Comparison of ENCODE assay signal across 17 cellular contexts in genomic region chr22:24028533-24028932, GRCh38. TPM values are rescaled to one million over a fixed set of nuclear protein-coding genes. Genes with fewer than 3 reads are reported as not detected.
"Had no signal": no experiment of that assay in that cellular context is flagged by ENCODE, and none has a peak within 500 bp of the region (broad histone marks: within the 10 kb centered on the region; RNA-seq: fewer than 3 reads in every experiment).

No MANE protein-coding gene starts in this region.

- H3K27ac Mint-ChIP-seq: activated CD4-positive, alpha-beta T cell treated with anti-CD3 and anti-CD28 coated beads, Interleukin-2, amount 10 ng/mL, durations not matched to agents 7 days and 5 days; activated T-cell treated with anti-CD3 and anti-CD28 coated beads, Interleukin-2, amount 50 U/mL, for 24 hours; stimulated activated naive B cell treated with anti-CD40 and anti-IgM and Interleukin-4, amounts not matched to agents 10 μg/mL and 1 μg/mL and 100 μg/mL, for 72 hours; T-helper 1 cell treated with Interleukin-12 subunit alpha and Interleukin-12 subunit beta and Interleukin-4 antibody, amounts not matched to agents 30 μg/mL and 1 μg/mL, for 36 hours had no signal

- H3K27me3 Mint-ChIP-seq: activated CD4-positive, alpha-beta T cell treated with anti-CD3 and anti-CD28 coated beads, Interleukin-2, amount 10 ng/mL, durations not matched to agents 7 days and 5 days; activated T-cell treated with anti-CD3 and anti-CD28 coated beads, Interleukin-2, amount 50 U/mL, for 24 hours; central memory CD8-positive, alpha-beta T cell; effector memory CD8-positive, alpha-beta T cell; naive thymus-derived CD4-positive, alpha-beta T cell; stimulated activated naive B cell treated with anti-CD40 and anti-IgM and Interleukin-4, amounts not matched to agents 10 μg/mL and 1 μg/mL and 100 μg/mL, for 72 hours had no signal

- H3K9me3 Mint-ChIP-seq: central memory CD8-positive, alpha-beta T cell; effector memory CD8-positive, alpha-beta T cell; T-helper 1 cell treated with Interleukin-12 subunit alpha and Interleukin-12 subunit beta and Interleukin-4 antibody, amounts not matched to agents 30 μg/mL and 1 μg/mL, for 36 hours had no signal

- DNase-seq: activated CD4-positive, alpha-beta T cell treated with anti-CD3 and anti-CD28 coated beads, Interleukin-2, amount 10 ng/mL, durations not matched to agents 7 days and 5 days; activated gamma-delta T cell; activated T-cell treated with anti-CD3 and anti-CD28 coated beads, Interleukin-2, amount 50 U/mL, for 24 hours; cortex of kidney; effector memory CD8-positive, alpha-beta T cell; erythroblast; hippocampal formation; naive thymus-derived CD4-positive, alpha-beta T cell; right lobe of liver; stimulated activated naive B cell treated with anti-CD40 and anti-IgM and Interleukin-4, amounts not matched to agents 10 μg/mL and 1 μg/mL and 100 μg/mL, for 72 hours; upper lobe of left lung had no signal

- H3K4me3 ChIP-seq: right lobe of liver, upper lobe of left lung had no signal

- H3K4me3 Mint-ChIP-seq: activated CD4-positive, alpha-beta T cell treated with anti-CD3 and anti-CD28 coated beads, Interleukin-2, amount 10 ng/mL, durations not matched to agents 7 days and 5 days; activated T-cell treated with anti-CD3 and anti-CD28 coated beads, Interleukin-2, amount 50 U/mL, for 24 hours; central memory CD8-positive, alpha-beta T cell; effector memory CD8-positive, alpha-beta T cell; naive thymus-derived CD4-positive, alpha-beta T cell; stimulated activated naive B cell treated with anti-CD40 and anti-IgM and Interleukin-4, amounts not matched to agents 10 μg/mL and 1 μg/mL and 100 μg/mL, for 72 hours; T-helper 1 cell treated with Interleukin-12 subunit alpha and Interleukin-12 subunit beta and Interleukin-4 antibody, amounts not matched to agents 30 μg/mL and 1 μg/mL, for 36 hours had no signal

- H3K36me3 ChIP-seq: right lobe of liver had no signal

- H3K27me3 ChIP-seq: right lobe of liver, upper lobe of left lung had no signal

- ATAC-seq: effector memory CD8-positive, alpha-beta T cell; naive thymus-derived CD4-positive, alpha-beta T cell; right lobe of liver; stimulated activated naive B cell treated with anti-CD40 and anti-IgM and Interleukin-4, amounts not matched to agents 10 μg/mL and 1 μg/mL and 100 μg/mL, for 72 hours had no signal

- H3K27ac ChIP-seq: right lobe of liver, upper lobe of left lung had no signal

RNA-seq across cellular contexts. Expression of gene GSTT4, which starts 23.3 kb away (rescaled TPM):
- total RNA-seq: activated CD4-positive, alpha-beta T cell treated with anti-CD3 and anti-CD28 coated beads, Interleukin-2, amount 10 ng/mL, durations not matched to agents 7 days and 5 days; kidney epithelial cell; lower leg skin; mononuclear cell; naive thymus-derived CD4-positive, alpha-beta T cell; posterior vena cava; right lobe of liver; upper lobe of left lung had no signal

RNA-seq across cellular contexts. Expression of gene GSTT2, which starts 48.6 kb away (rescaled TPM):
- total RNA-seq: activated CD4-positive, alpha-beta T cell treated with anti-CD3 and anti-CD28 coated beads, Interleukin-2, amount 10 ng/mL, durations not matched to agents 7 days and 5 days; mononuclear cell; naive thymus-derived CD4-positive, alpha-beta T cell had no signal
